In the genomic region with DNA sequence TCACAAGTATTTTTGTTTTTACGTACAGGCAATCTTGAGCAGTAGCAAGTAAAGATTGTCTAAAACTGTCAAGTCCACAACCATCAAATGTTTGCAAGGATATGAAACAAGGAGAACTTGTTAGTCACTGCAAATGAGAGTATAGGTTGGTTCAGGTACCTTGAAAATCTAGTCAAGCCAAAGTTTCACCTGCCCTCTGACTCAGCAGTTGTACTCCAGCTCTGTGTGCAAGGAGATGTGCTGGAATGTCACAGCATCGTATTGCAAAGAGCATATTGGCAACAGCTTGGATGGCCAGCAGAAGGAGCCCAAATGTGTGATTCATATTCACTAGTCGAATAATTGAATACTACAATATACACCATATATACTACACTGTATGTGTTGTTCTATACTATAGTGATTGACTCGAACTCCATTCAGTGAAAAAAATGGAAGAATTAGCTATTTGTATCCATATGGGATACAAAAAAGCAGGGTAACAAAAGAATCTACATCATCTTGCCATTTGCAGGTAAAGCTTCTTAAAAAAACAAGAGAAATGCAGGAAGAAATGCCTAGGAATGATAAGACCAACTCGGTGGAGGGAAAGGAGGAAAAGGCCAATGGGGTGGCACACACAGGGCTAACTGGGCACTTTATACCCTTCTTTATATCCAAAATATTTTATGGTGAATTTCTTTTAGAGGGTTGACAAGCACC, we compare ENCODE assay signal across 2 cellular contexts.
TF ChIP-seq lines count a peak whose summit lies in the region.

No MANE protein-coding gene starts in this region.

TF ChIP-seq in HCT116, 20 proteins besides CTCF, POLR2A, EP300 and RAD21:
- TF ChIP-seq, protein P1, sequence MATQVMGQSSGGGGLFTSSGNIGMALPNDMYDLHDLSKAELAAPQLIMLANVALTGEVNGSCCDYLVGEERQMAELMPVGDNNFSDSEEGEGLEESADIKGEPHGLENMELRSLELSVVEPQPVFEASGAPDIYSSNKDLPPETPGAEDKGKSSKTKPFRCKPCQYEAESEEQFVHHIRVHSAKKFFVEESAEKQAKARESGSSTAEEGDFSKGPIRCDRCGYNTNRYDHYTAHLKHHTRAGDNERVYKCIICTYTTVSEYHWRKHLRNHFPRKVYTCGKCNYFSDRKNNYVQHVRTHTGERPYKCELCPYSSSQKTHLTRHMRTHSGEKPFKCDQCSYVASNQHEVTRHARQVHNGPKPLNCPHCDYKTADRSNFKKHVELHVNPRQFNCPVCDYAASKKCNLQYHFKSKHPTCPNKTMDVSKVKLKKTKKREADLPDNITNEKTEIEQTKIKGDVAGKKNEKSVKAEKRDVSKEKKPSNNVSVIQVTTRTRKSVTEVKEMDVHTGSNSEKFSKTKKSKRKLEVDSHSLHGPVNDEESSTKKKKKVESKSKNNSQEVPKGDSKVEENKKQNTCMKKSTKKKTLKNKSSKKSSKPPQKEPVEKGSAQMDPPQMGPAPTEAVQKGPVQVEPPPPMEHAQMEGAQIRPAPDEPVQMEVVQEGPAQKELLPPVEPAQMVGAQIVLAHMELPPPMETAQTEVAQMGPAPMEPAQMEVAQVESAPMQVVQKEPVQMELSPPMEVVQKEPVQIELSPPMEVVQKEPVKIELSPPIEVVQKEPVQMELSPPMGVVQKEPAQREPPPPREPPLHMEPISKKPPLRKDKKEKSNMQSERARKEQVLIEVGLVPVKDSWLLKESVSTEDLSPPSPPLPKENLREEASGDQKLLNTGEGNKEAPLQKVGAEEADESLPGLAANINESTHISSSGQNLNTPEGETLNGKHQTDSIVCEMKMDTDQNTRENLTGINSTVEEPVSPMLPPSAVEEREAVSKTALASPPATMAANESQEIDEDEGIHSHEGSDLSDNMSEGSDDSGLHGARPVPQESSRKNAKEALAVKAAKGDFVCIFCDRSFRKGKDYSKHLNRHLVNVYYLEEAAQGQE (IDR thresholded peaks at IDR 0.05; ENCODE audit: low read depth): no peak

TF ChIP-seq in K562, 482 proteins besides CTCF, POLR2A, EP300 and RAD21:
- TF ChIP-seq SAFB (IDR thresholded peaks at IDR 0.05; ENCODE audit: borderline replicate concordance, low read depth, low read length) (no peak), NFE2 (IDR thresholded peaks at IDR 0.05; ENCODE audit: low read depth) (0 out of 2 replicates have a peak, but pooled peaks have one; percentile 12)
TF ChIP-seq in K562: peak in this region for 1.
